In the genomic region with DNA sequence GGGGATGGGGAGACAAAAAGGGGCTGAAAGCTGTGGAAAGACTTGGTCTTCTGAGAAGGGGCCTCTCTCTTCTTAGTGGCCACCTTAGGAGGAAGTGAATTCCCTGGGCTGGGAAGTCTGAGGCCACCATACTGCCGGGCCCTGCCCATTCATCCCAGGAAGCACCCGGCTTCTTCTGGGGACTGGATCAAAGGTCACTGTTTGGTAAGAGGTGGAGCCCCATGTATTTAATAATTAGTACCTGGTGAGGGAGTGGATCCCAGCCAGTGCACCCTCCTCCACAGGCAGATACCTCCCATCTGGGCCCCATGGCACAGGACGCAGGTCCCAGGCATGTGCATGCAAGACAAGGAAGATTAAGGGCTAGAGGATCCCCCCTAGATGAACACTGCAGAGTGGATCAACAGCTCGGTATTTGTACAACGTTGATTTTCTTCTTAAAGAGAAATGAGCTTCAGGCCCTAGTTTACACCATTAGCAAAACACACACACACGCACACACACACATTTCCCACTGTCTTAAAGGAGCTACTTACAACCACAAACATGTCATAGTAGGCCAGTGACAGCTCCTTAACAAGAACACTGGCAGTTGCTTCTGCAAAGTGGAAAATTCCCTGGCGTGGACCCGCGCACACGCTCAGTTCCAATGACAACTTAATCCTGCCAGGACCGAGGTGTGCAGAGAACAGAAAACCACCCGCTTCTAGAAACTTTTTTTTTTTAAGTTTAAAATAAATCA, we compare ENCODE assay signal across 9 cellular contexts.
DNase-seq lines count a peak whose midpoint lies in the region; ATAC-seq and TF ChIP-seq lines count a peak whose summit lies in the region.
"Had no signal": no experiment of that assay in that cellular context is flagged by ENCODE, and none has a peak within 500 bp of the region (broad histone marks: within the 10 kb centered on the region; RNA-seq: fewer than 3 reads in every experiment).

No MANE protein-coding gene starts in this region.

- no peaks in the 10 kb centered on the region for H3K36me3 ChIP-seq in right lobe of liver
- H3K36me3 ChIP-seq in thymus (ENCODE audit: control insufficient read depth, insufficient read depth): peaks cover 16% of the 10 kb centered on the region

- peaks cover 77% of the 10 kb centered on the region for H3K4me1 Mint-ChIP-seq in activated CD4-positive, alpha-beta T cell treated with anti-CD3 and anti-CD28 coated beads, Interleukin-2, amount 10 ng/mL, durations not matched to agents 7 days and 5 days
- H3K4me1 Mint-ChIP-seq in brain: peaks cover 95% of the 10 kb centered on the region

- H3K27me3 ChIP-seq in right lobe of liver (no peaks in the 10 kb centered on the region), thymus (ENCODE audit: control insufficient read depth, insufficient read depth) (no peaks in the 10 kb centered on the region)

- peak overlapping the region; percentile 83 for H3K27ac Mint-ChIP-seq in activated CD4-positive, alpha-beta T cell treated with anti-CD3 and anti-CD28 coated beads, Interleukin-2, amount 10 ng/mL, durations not matched to agents 7 days and 5 days
- peak overlapping the region; percentile 52 to 93 (median 90) for H3K27ac Mint-ChIP-seq in brain

- intact Hi-C loops in right lobe of liver (cut with DNase I) (no loop called here), posterior vena cava (cut with DNase I) (no loop called here), lower leg skin (cut with DNase I; ENCODE audit: low total_unique reads) (no loop called here)

- peaks cover 11% of the 10 kb centered on the region for H3K36me3 Mint-ChIP-seq in activated CD4-positive, alpha-beta T cell treated with anti-CD3 and anti-CD28 coated beads, Interleukin-2, amount 10 ng/mL, durations not matched to agents 7 days and 5 days (ENCODE audit: low read depth)
- no peaks in the 10 kb centered on the region for H3K36me3 Mint-ChIP-seq in brain

- no peaks in the 10 kb centered on the region for H3K9me3 Mint-ChIP-seq in activated CD4-positive, alpha-beta T cell treated with anti-CD3 and anti-CD28 coated beads, Interleukin-2, amount 10 ng/mL, durations not matched to agents 7 days and 5 days
- H3K9me3 Mint-ChIP-seq in brain: no peaks in the 10 kb centered on the region

- H3K27me3 Mint-ChIP-seq in activated CD4-positive, alpha-beta T cell treated with anti-CD3 and anti-CD28 coated beads, Interleukin-2, amount 10 ng/mL, durations not matched to agents 7 days and 5 days: no peaks in the 10 kb centered on the region
- peaks cover 2% of the 10 kb centered on the region for H3K27me3 Mint-ChIP-seq in brain

- H3K4me1 ChIP-seq in right lobe of liver (peaks cover 0 to 35% (median 9%) of the 10 kb centered on the region in 4 donors), thymus (ENCODE audit: control insufficient read depth, insufficient read depth, low read length) (peaks cover 55% of the 10 kb centered on the region)

- TF ChIP-seq POLR2A in right lobe of liver (IDR thresholded peaks at IDR 0.05) (no peak), lower leg skin (IDR thresholded peaks at IDR 0.05) (no peak)

- H3K4me3 Mint-ChIP-seq in activated CD4-positive, alpha-beta T cell treated with anti-CD3 and anti-CD28 coated beads, Interleukin-2, amount 10 ng/mL, durations not matched to agents 7 days and 5 days: no peak overlapping the region
- peak overlapping the region in 4 of 5 experiments; percentile 36 to 63 (median 45) for H3K4me3 Mint-ChIP-seq in brain

- CTCF ChIA-PET in activated CD4-positive, alpha-beta T cell treated with anti-CD3 and anti-CD28 coated beads, Interleukin-2, amount 10 ng/mL, durations not matched to agents 7 days and 5 days (lab: Charles Lee): interaction anchor here (0.7 to 1.1 kb wide), 2 partner anchors 13 to 21 kb away, joined by 3 read pairs; no protein-coding TSS in a partner anchor

- ATAC-seq in right lobe of liver (peak; percentile 49 to 74 (median 62)), GM18909 (IDR thresholded peaks at IDR 0.05; ENCODE audit: poor library complexity, unreplicated experiment) (no peak)
- ATAC-seq: GM12878 had no signal

- H3K27ac ChIP-seq in right lobe of liver (peak overlapping the region in 1 of 3 donors; percentile 25), thymus (ENCODE audit: low read depth) (peak overlapping the region; percentile 67)

- no peak for TF ChIP-seq CTCF in brain (conservative IDR thresholded peaks at IDR 0.05)
- no peak for TF ChIP-seq CTCF in right lobe of liver (IDR thresholded peaks at IDR 0.05)
- TF ChIP-seq CTCF in lower leg skin (IDR thresholded peaks at IDR 0.05): no peak

- POLR2A ChIA-PET in activated CD4-positive, alpha-beta T cell treated with anti-CD3 and anti-CD28 coated beads, Interleukin-2, amount 10 ng/mL, durations not matched to agents 7 days and 5 days (lab: Charles Lee): no interaction called here

- DNase-seq in activated CD4-positive, alpha-beta T cell treated with anti-CD3 and anti-CD28 coated beads, Interleukin-2, amount 10 ng/mL, durations not matched to agents 7 days and 5 days: peak; percentile 50
- DNase-seq in activated CD4-positive, alpha-beta T cell treated with anti-CD3 and anti-CD28 coated beads, Interleukin-2, amount 50 U/mL, for 48 hours: no peak
- no peak for DNase-seq in right lobe of liver
- DNase-seq in posterior vena cava (ENCODE audit: low spot score): no peak
- no peak for DNase-seq in lower leg skin (ENCODE audit: low spot score in 2 of 2)

- H3K9me3 ChIP-seq in right lobe of liver (no peaks in the 10 kb centered on the region), thymus (ENCODE audit: control insufficient read depth) (no peaks in the 10 kb centered on the region)

- no peak overlapping the region for H3K4me3 ChIP-seq in right lobe of liver
- H3K4me3 ChIP-seq in thymus (ENCODE audit: low read length): no peak overlapping the region
- no peak overlapping the region for H3K4me3 ChIP-seq in lower leg skin (ENCODE audit: low read depth, poor library complexity, severe bottlenecking)
- H3K4me3 ChIP-seq: GM12878 had no signal

- 43% methylated on average over 9 of the region's 12 CpGs for WGBS in right lobe of liver (ENCODE audit: insufficient coverage, low coverage, low lambda C conversion rate, missing lambda C conversion rate)
- 74% methylated on average over 12 of the region's 12 CpGs for whole genome bisulfite sequencing in thymus
- 30% methylated on average over 12 of the region's 12 CpGs for WGBS in lower leg skin, 2 donors
